Comparison of ENCODE assay signal across 6 cellular contexts in the genomic region with DNA sequence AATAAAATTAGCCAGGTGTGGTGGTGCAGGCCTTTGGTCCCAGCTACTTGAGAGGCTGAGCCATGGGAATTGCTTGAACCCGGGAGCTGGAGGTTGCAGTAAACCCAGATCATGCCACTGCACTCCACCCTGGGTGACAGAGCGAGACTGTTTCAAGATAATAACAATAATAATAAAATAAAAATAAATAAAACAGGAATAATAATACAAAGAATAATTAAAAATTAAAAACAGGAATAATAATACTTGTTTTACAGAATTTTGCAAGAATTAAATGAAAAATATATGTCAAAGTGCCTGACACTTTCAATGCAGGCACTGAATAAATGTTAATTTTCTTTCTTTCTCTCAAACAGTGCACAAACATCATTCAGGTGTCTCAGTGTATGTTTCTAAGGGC.
"Had no signal": no experiment of that assay in that cellular context is flagged by ENCODE, and none has a peak within 500 bp of the region (broad histone marks: within the 10 kb centered on the region; RNA-seq: fewer than 3 reads in every experiment).

No MANE protein-coding gene starts in this region.

- ATAC-seq: HepG2, K562 had no signal

- H3K27ac Mint-ChIP-seq: IgD-negative memory B cell had no signal

- DNase-seq: IMR-90, KBM-7 had no signal

- H3K9me3 Mint-ChIP-seq: IgD-negative memory B cell had no signal

- H3K27ac ChIP-seq: HL-60 had no signal

- H3K4me3 Mint-ChIP-seq: IgD-negative memory B cell had no signal

- H3K36me3 Mint-ChIP-seq: IgD-negative memory B cell had no signal

- H3K4me3 ChIP-seq: K562 had no signal

- H3K27me3 Mint-ChIP-seq: IgD-negative memory B cell had no signal
